1 cellular context compared by ENCODE assay signal in genomic region chr7:155656891-155657290, GRCh38.
TF ChIP-seq lines count a peak whose summit lies in the region.

No MANE protein-coding gene starts in this region.

TF ChIP-seq in HepG2, 621 proteins besides CTCF, POLR2A, EP300 and RAD21:
- TF ChIP-seq MAFF (IDR thresholded peaks at IDR 0.05; ENCODE audit: low read depth, low read length) (peak; percentile 89), MAFK (conservative IDR thresholded peaks at IDR 0.05 in 1 of 2, IDR thresholded peaks at IDR 0.05 in 1 of 2; ENCODE audit: low read length in 2 of 2) (peak; percentile 88 to 92)
- TF ChIP-seq, protein P1, sequence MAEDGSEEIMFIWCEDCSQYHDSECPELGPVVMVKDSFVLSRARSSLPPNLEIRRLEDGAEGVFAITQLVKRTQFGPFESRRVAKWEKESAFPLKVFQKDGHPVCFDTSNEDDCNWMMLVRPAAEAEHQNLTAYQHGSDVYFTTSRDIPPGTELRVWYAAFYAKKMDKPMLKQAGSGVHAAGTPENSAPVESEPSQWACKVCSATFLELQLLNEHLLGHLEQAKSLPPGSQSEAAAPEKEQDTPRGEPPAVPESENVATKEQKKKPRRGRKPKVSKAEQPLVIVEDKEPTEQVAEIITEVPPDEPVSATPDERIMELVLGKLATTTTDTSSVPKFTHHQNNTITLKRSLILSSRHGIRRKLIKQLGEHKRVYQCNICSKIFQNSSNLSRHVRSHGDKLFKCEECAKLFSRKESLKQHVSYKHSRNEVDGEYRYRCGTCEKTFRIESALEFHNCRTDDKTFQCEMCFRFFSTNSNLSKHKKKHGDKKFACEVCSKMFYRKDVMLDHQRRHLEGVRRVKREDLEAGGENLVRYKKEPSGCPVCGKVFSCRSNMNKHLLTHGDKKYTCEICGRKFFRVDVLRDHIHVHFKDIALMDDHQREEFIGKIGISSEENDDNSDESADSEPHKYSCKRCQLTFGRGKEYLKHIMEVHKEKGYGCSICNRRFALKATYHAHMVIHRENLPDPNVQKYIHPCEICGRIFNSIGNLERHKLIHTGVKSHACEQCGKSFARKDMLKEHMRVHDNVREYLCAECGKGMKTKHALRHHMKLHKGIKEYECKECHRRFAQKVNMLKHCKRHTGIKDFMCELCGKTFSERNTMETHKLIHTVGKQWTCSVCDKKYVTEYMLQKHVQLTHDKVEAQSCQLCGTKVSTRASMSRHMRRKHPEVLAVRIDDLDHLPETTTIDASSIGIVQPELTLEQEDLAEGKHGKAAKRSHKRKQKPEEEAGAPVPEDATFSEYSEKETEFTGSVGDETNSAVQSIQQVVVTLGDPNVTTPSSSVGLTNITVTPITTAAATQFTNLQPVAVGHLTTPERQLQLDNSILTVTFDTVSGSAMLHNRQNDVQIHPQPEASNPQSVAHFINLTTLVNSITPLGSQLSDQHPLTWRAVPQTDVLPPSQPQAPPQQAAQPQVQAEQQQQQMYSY (CRISPR knock-in tag; IDR thresholded peaks at IDR 0.05) = no peak
